In the genomic region with DNA sequence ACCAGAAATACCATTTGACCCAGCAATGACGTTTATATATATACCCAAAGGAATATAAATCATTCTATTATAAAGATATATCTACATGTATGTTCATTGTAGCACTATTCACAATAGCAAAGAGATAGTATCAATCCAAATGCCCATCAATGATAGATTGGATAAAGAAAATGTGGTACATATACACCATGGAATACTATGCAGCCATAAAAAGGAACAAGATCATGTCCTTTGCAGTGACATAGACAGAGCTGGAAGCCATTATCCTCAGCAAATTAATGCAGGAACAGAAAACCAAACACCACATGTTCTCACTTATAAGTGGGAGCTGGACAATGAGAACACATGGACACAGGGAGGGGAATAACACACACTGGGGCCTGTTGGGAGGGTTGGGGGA, we compare ENCODE assay signal across 6 cellular contexts. TPM values are rescaled to one million over a fixed set of nuclear protein-coding genes. Genes with fewer than 3 reads are reported as not detected.
DNase-seq lines count a peak whose midpoint lies in the region; ATAC-seq, FAIRE-seq and TF ChIP-seq lines count a peak whose summit lies in the region.
"Not testable (repeated sequence)": the region's sequence is repeated elsewhere in the genome, so short reads cannot be mapped to it uniquely, and the experiment has no call there.
"Had no signal": no experiment of that assay in that cellular context is flagged by ENCODE, and none has a peak within 500 bp of the region (broad histone marks: within the 10 kb centered on the region; RNA-seq: fewer than 3 reads in every experiment).

No MANE protein-coding gene starts in this region.

- 0% methylated on average over 1 of the region's 1 CpG for WGBS in K562 (ENCODE audit: insufficient coverage, low coverage, missing lambda C conversion rate)
- WGBS in sigmoid colon, 2 donors = 89 to 90% methylated on average over 1 of the region's 1 CpG

- not testable (repeated sequence) for H3K79me2 ChIP-seq in K562 (ENCODE audit: control insufficient read depth, insufficient read depth, low read length)

- peak overlapping the region; percentile 50 for H3K27ac Mint-ChIP-seq in progenitor cell of endocrine pancreas

- H3K9me1 ChIP-seq in K562 (ENCODE audit: control insufficient read depth, insufficient read depth, low read length) = not testable (repeated sequence)

- H3K36me3 ChIP-seq in HEK293 (ENCODE audit: control insufficient read depth in 2 of 2, insufficient read depth in 1 of 2, low read length in 2 of 2); K562 (ENCODE audit: control insufficient read depth, insufficient read depth, low read length); sigmoid colon: not testable (repeated sequence)

- H3K4me2 ChIP-seq in K562 (ENCODE audit: insufficient read depth, low read length) = not testable (repeated sequence)

- H3K36me3 Mint-ChIP-seq in progenitor cell of endocrine pancreas (ENCODE audit: insufficient read depth) = peaks cover 14% of the 10 kb centered on the region

- H3K9me3 ChIP-seq in HEK293 (ENCODE audit: control insufficient read depth, insufficient read depth, low read depth, low read length); K562 (replicated peaks; ENCODE audit: control insufficient read depth, insufficient read depth, low read depth, low read length); sigmoid colon: not testable (repeated sequence)

- H3K9ac ChIP-seq in K562 (ENCODE audit: insufficient read depth in 1 of 2, low read depth in 2 of 2, low read length in 2 of 2) = not testable (repeated sequence)

- not testable (repeated sequence) for H3K4me3 ChIP-seq in HEK293 (ENCODE audit: low read depth, low read length); K562; sigmoid colon

- H3K27me3 ChIP-seq in K562 (ENCODE audit: control insufficient read depth in 2 of 2, insufficient read depth in 2 of 2, low read length in 2 of 2) = peaks cover 38 to 46% of the 10 kb centered on the region in 2 experiments
- H3K27me3 ChIP-seq in sigmoid colon = not testable (repeated sequence)

- not testable (repeated sequence) for FAIRE-seq in K562 (lab: Jason Lieb, UNC)

- not testable (repeated sequence) for TF ChIP-seq CTCF in HEK293 (tag by site-specific recombination; IDR thresholded peaks at IDR 0.05); K562 (IDR thresholded peaks at IDR 0.05 in 2 of 3, conservative IDR thresholded peaks at IDR 0.05 in 1 of 3; ENCODE audit: insufficient read depth in 2 of 3, low read depth in 1 of 3, low read length in 3 of 3); progenitor cell of endocrine pancreas (IDR thresholded peaks at IDR 0.05; ENCODE audit: unreplicated experiment); sigmoid colon (IDR thresholded peaks at IDR 0.05)

- H3K27me3 Mint-ChIP-seq in progenitor cell of endocrine pancreas = not testable (repeated sequence)

- not testable (repeated sequence) for H4K20me1 ChIP-seq in K562 (replicated peaks; ENCODE audit: control insufficient read depth, insufficient read depth, low read length)

- TF ChIP-seq EP300 in K562 (IDR thresholded peaks at IDR 0.05; ENCODE audit: low read length); sigmoid colon (IDR thresholded peaks at IDR 0.05): not testable (repeated sequence)

- in situ Hi-C loops in K562 (cut with MboI) = not testable (repeated sequence)

- CTCF ChIA-PET in HEK293 (lab: Yijun Ruan, JAX) = interaction anchor here (0.6 kb wide), 1 partner anchor 11 kb away, joined by 3 read pairs; no protein-coding TSS in a partner anchor
- CTCF ChIA-PET in K562 (lab: Yijun Ruan, JAX; ENCODE audit: low intra/inter-chr PET ratio) = not testable (repeated sequence)

- H3K9me3 Mint-ChIP-seq in progenitor cell of endocrine pancreas (ENCODE audit: low read depth) = not testable (repeated sequence)

- DNase-seq in K562 (ENCODE audit: extremely low read depth in 1 of 4, low spot score in 3 of 4); progenitor cell of endocrine pancreas (ENCODE audit: low spot score, unreplicated experiment): not testable (repeated sequence)
- peak; percentile 25 for DNase-seq in sigmoid colon

- intact Hi-C loops in K562 (cut with micrococcal nuclease) = loop anchor here (10.0 kb wide), 1 partner anchor 66 kb away; no protein-coding TSS in a partner anchor
- intact Hi-C loops in sigmoid colon (cut with DNase I) = not testable (repeated sequence)

- POLR2A ChIA-PET in HEK293 (lab: Yijun Ruan, JAX); K562 (lab: Yijun Ruan, JAX): not testable (repeated sequence)

- not testable (repeated sequence) for H3K4me3 Mint-ChIP-seq in progenitor cell of endocrine pancreas (ENCODE audit: low read depth)

- not testable (repeated sequence) for TF ChIP-seq RAD21 in K562 (CRISPR knock-in tag; conservative IDR thresholded peaks at IDR 0.05 in 1 of 2, IDR thresholded peaks at IDR 0.05 in 1 of 2)

- not testable (repeated sequence) for H3K27ac ChIP-seq in HEK293 (ENCODE audit: extremely low read depth, low read depth, low read length); K562 (ENCODE audit: extremely low read depth, low read depth, low read length); sigmoid colon

- not testable (repeated sequence) for H3K4me1 ChIP-seq in HEK293 (ENCODE audit: control insufficient read depth, insufficient read depth, low read length); K562 (replicated peaks in 1 of 2; ENCODE audit: control insufficient read depth in 2 of 2, insufficient read depth in 2 of 2, low read length in 2 of 2)
- H3K4me1 ChIP-seq in sigmoid colon = peaks cover 0 to 12% (median 6%) of the 10 kb centered on the region in 4 donors

- BruUV-seq in K562 (replicated peaks; lab: Mats Ljungman, UMichigan) = not testable (repeated sequence)

- H3K4me1 Mint-ChIP-seq in progenitor cell of endocrine pancreas (ENCODE audit: low read depth) = peaks cover 19% of the 10 kb centered on the region

- not testable (repeated sequence) for H2AFZ ChIP-seq in K562 (ENCODE audit: low read depth, low read length)

- not testable (repeated sequence) for TF ChIP-seq POLR2A in K562 (conservative IDR thresholded peaks at IDR 0.05); sigmoid colon (IDR thresholded peaks at IDR 0.05)

- not testable (repeated sequence) for ATAC-seq in SK-N-SH treated with all-trans-retinoic acid at 6 μM for 48 hours, K562

TF ChIP-seq in HEK293, 187 proteins besides CTCF, POLR2A, EP300 and RAD21:
- peak; percentile 94 for TF ChIP-seq ZNF146 (tag by site-specific recombination; IDR thresholded peaks at IDR 0.05)

TF ChIP-seq in SK-N-SH treated with all-trans-retinoic acid at 6 μM for 48 hours, 23 proteins besides CTCF, POLR2A, EP300 and RAD21:
- TF ChIP-seq ZNF8 (CRISPR knock-in tag; IDR thresholded peaks at IDR 0.05) = peak; percentile 80

TF ChIP-seq in K562, 482 proteins besides CTCF, POLR2A, EP300 and RAD21:
- TF ChIP-seq ZNF146 (CRISPR knock-in tag; IDR thresholded peaks at IDR 0.05; ENCODE audit: unreplicated experiment) = peak; percentile 64

RNA-seq across cellular contexts. Expression of a gene that starts 55.5 kb away (rescaled TPM):
- 0.12 and 0.63 TPM in 2 replicates for total RNA-seq in K562 (2011; cell fraction: chromatin; rRNA removed; ENCODE audit: low replicate concordance)
- total RNA-seq in K562 (2011; cell fraction: nucleolus; rRNA removed) = 0.92 TPM in 1 of 2 replicates, not detected in the other
- not detected in 2 replicates for total RNA-seq in K562 (2011; cell fraction: nucleoplasm; rRNA removed)
- total RNA-seq in K562 (2014; rRNA removed) (not detected in 2 replicates), K562 (2014; rRNA removed; fragmentation: Illumina TruSeq; extraction: Trizol) (not detected in 2 replicates), K562 (2015; rRNA removed; fragmentation: Illumina TruSeq; extraction: Trizol) (not detected in 2 replicates), K562 (2021) (0.27 TPM in 1 of 2 replicates, not detected in the other), progenitor cell of endocrine pancreas (50.8 and 57.0 TPM in 2 replicates), sigmoid colon (100 to 1,000 TPM in 1 of 4 donors, 10 to 100 TPM in 3; 71.6 to 102 (median 83.2) TPM)
- polyA plus RNA-seq in K562 (2011; rRNA removed) (0.07 TPM in 1 of 2 replicates, not detected in the other), K562 (2014; fragmentation: Illumina TruSeq; extraction: Trizol) (not detected in 2 replicates), K562 (2014; fragmentation: Nextera tagmentation; extraction: Ambion mirVana) (not detected), K562 (2014; rRNA removed) (not detected in 2 replicates), sigmoid colon (100 to 1,000 TPM; 103 to 433 (median 184) TPM)
- polyA plus RNA-seq in K562 (2011; cell fraction: cytosol; rRNA removed) = 0.13 TPM in 1 of 2 replicates, not detected in the other
- polyA plus RNA-seq in K562 (2011; cell fraction: nucleus; rRNA removed) = 0.15 TPM in 1 of 2 replicates, not detected in the other
- not detected in 2 replicates for polyA plus RNA-seq in K562 (2012)
- not detected in 2 replicates for polyA minus RNA-seq in K562 (2011; rRNA and poly(A)+ RNA removed)
- not detected in 2 replicates for polyA minus RNA-seq in K562 (2011; cell fraction: cytosol; rRNA and poly(A)+ RNA removed)
- not detected in 2 replicates for polyA minus RNA-seq in K562 (2011; cell fraction: nucleus; rRNA and poly(A)+ RNA removed)
- total RNA-seq: A172 had no signal

Comparison
In these comparisons a context has a peak if more than half of its experiments do, and no peak if none do; other contexts are left out.
1. RNA of a gene that starts 55.5 kb away (total RNA-seq): 71.6 to 102 TPM in sigmoid colon and 50.8 to 57.0 TPM in progenitor cell of endocrine pancreas; 0.12 to 0.92 TPM in K562; every median in the first group is over 10 times any median in the second.